Comparison of ENCODE assay signal across 8 cellular contexts in the genomic region with DNA sequence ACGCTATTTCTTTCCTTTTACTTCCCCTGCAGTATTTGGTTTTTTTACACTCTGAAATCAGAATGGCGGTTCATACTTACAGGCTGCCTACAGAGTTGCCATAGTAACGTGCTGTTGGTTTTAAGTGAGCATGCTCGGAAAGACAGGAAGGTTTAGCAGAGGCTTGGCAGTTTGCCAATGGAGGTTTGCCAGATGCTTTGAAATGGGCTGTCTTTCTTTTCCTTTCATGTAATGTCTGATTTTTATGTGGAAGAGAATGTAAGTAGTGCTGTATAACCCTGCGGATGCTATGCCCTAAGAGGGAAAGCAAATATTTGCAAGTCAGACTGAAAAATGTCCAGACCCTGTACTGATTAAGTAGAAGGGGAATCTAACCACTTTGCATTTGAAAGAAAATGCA. TPM values are rescaled to one million over a fixed set of nuclear protein-coding genes. Genes with fewer than 3 reads are reported as not detected.
DNase-seq lines count a peak whose midpoint lies in the region; ATAC-seq and TF ChIP-seq lines count a peak whose summit lies in the region.

No MANE protein-coding gene starts in this region.

- H3K27me3 ChIP-seq in BE2C, result no peaks in the 10 kb centered on the region

- H3K4me1 Mint-ChIP-seq in activated CD8-positive, alpha-beta T cell treated with anti-CD3 and anti-CD28 coated beads, Interleukin-2, amount 10 ng/mL, durations not matched to agents 7 days and 5 days (ENCODE audit: low read depth), result peaks cover 18% of the 10 kb centered on the region

- no peaks in the 10 kb centered on the region for H3K9me3 Mint-ChIP-seq in activated CD8-positive, alpha-beta T cell treated with anti-CD3 and anti-CD28 coated beads, Interleukin-2, amount 10 ng/mL, durations not matched to agents 7 days and 5 days (ENCODE audit: insufficient read depth)

- H3K27me3 Mint-ChIP-seq in activated CD8-positive, alpha-beta T cell treated with anti-CD3 and anti-CD28 coated beads, Interleukin-2, amount 10 ng/mL, durations not matched to agents 7 days and 5 days (ENCODE audit: low read depth), result no peaks in the 10 kb centered on the region

- TF ChIP-seq CTCF in BE2C (IDR thresholded peaks at IDR 0.05; ENCODE audit: low read depth, low read length), result no peak

- no peaks in the 10 kb centered on the region for H3K9me3 ChIP-seq in BE2C

- H3K36me3 ChIP-seq in BE2C, result peaks cover 16% of the 10 kb centered on the region

- peaks cover 37% of the 10 kb centered on the region for H3K36me3 Mint-ChIP-seq in activated CD8-positive, alpha-beta T cell treated with anti-CD3 and anti-CD28 coated beads, Interleukin-2, amount 10 ng/mL, durations not matched to agents 7 days and 5 days (ENCODE audit: low read depth)

- DNase-seq in BE2C (peak; percentile 94), NCI-H526 (lab: John Stamatoyannopoulos, UW) (peak; percentile 69 to 71), lung microvascular endothelial cell (ENCODE audit: low read depth in 2 of 2) (peak; percentile 99)
- peak; percentile 94 for DNase-seq in activated CD8-positive, alpha-beta T cell treated with anti-CD3 and anti-CD28 coated beads, Interleukin-2, amount 10 ng/mL, durations not matched to agents 7 days and 5 days
- peak; percentile 88 for DNase-seq in effector CD8-positive, alpha-beta T cell (lab: John Stamatoyannopoulos, UW)
- DNase-seq in stimulated activated CD4-positive, alpha-beta T cell treated with anti-CD3 and anti-CD28 coated beads, TNF-alpha, amount 100 ng/mL, for 48 hours (ENCODE audit: low read depth in 3 of 3), result peak; percentile 67 to 76 (median 73)

- POLR2A ChIA-PET in activated CD8-positive, alpha-beta T cell treated with anti-CD3 and anti-CD28 coated beads, Interleukin-2, amount 10 ng/mL, durations not matched to agents 7 days and 5 days (lab: Charles Lee), result interaction anchor here (1.6 kb wide), 1 partner anchor 33 kb away, joined by 5 read pairs; the partner anchor contains the start of gene ARID4A

- H3K27ac Mint-ChIP-seq in activated CD8-positive, alpha-beta T cell treated with anti-CD3 and anti-CD28 coated beads, Interleukin-2, amount 10 ng/mL, durations not matched to agents 7 days and 5 days, result peak overlapping the region; percentile 80

- H3K4me1 ChIP-seq in BE2C, result peaks cover 10% of the 10 kb centered on the region

- peak overlapping the region; percentile 59 for H3K4me3 ChIP-seq in BE2C (ENCODE audit: low read depth, low read length)

- CTCF ChIA-PET in activated CD8-positive, alpha-beta T cell treated with anti-CD3 and anti-CD28 coated beads, Interleukin-2, amount 10 ng/mL, durations not matched to agents 7 days and 5 days (lab: Charles Lee), result interaction anchor here (1.3 kb wide), 1 partner anchor 33 kb away, joined by 3 read pairs; the partner anchor contains the start of gene ARID4A

- peak overlapping the region; percentile 63 for H3K4me3 Mint-ChIP-seq in activated CD8-positive, alpha-beta T cell treated with anti-CD3 and anti-CD28 coated beads, Interleukin-2, amount 10 ng/mL, durations not matched to agents 7 days and 5 days

- peak; percentile 96 for ATAC-seq in GM19395 (IDR thresholded peaks at IDR 0.05; ENCODE audit: unreplicated experiment)
- ATAC-seq in HG03520 (IDR thresholded peaks at IDR 0.05; ENCODE audit: unreplicated experiment), result peak; percentile 96
- peak; percentile 97 for ATAC-seq in activated CD8-positive, alpha-beta T cell treated with anti-CD3 and anti-CD28 coated beads, Interleukin-2, amount 10 ng/mL, durations not matched to agents 7 days and 5 days

RNA-seq across cellular contexts. Expression of gene ARID4A, which starts 32.8 kb away (rescaled TPM):
- 16.4 TPM for polyA plus RNA-seq in BE2C (2012; ENCODE audit: insufficient read depth, insufficient read length, low read depth)
- 10 to 100 TPM; 27.0 to 28.0 TPM for total RNA-seq in activated CD8-positive, alpha-beta T cell treated with anti-CD3 and anti-CD28 coated beads, Interleukin-2, amount 10 ng/mL, durations not matched to agents 7 days and 5 days
- 8.7 and 10.7 TPM in 2 replicates for total RNA-seq in lung microvascular endothelial cell

Comparison
In these comparisons a context has a peak if more than half of its experiments do, and no peak if none do; other contexts are left out.
1. Peak in every context shown above with its lines: DNase-seq, ATAC-seq and H3K4me3 ChIP-seq.